In genomic region chr15:75733761-75734651, GRCh38 we compare ENCODE assay signal across 22 cellular contexts. TPM values are rescaled to one million over a fixed set of nuclear protein-coding genes. Genes with fewer than 3 reads are reported as not detected.
DNase-seq lines count a peak whose midpoint lies in the region; ATAC-seq, FAIRE-seq and TF ChIP-seq lines count a peak whose summit lies in the region.
"Had no signal": no experiment of that assay in that cellular context is flagged by ENCODE, and none has a peak within 500 bp of the region (broad histone marks: within the 10 kb centered on the region; RNA-seq: fewer than 3 reads in every experiment).

No MANE protein-coding gene starts in this region.

- H3K4me2 ChIP-seq in GM12878 (ENCODE audit: control insufficient read depth, insufficient read depth), result no peak overlapping the region
- H3K4me2 ChIP-seq: SK-N-SH had no signal

- no peak for TF ChIP-seq RAD21 in GM12878 (IDR thresholded peaks at IDR 0.05; ENCODE audit: insufficient read depth, low read depth, low read length)

- H3K9me3 ChIP-seq in GM12878 (replicated peaks; ENCODE audit: control insufficient read depth, insufficient read depth, low read length) (no peaks in the 10 kb centered on the region), muscle layer of colon (ENCODE audit: low read length) (no peaks in the 10 kb centered on the region), spleen (no peaks in the 10 kb centered on the region)
- H3K9me3 ChIP-seq in effector memory CD4-positive, alpha-beta T cell (ENCODE audit: control insufficient read depth, low read length), result no peaks in the 10 kb centered on the region
- H3K9me3 ChIP-seq: SK-N-SH had no signal

- H3K4me3 Mint-ChIP-seq in activated CD4-positive, alpha-beta T cell treated with anti-CD3 and anti-CD28 coated beads for 36 hours, result no peak overlapping the region
- H3K4me3 Mint-ChIP-seq: effector memory CD8-positive, alpha-beta T cell; neural crest cell; stimulated activated naive CD8-positive, alpha-beta T cell treated with anti-CD3 and anti-CD28 coated beads, Interleukin-15, Interleukin-2, amounts not matched to agents 100 ng/mL and 50 ng/mL, for 24 hours had no signal

- H3K27me3 ChIP-seq in GM12878 (replicated peaks in 1 of 2; ENCODE audit: control insufficient read depth in 2 of 2, insufficient read depth in 2 of 2, low read length in 1 of 2) (no peaks in the 10 kb centered on the region; a peak in 1 of 4 replicates), muscle layer of colon (ENCODE audit: control insufficient read depth in 1 of 2, insufficient read depth in 2 of 2, low read length in 2 of 2) (no peaks in the 10 kb centered on the region), spleen (replicated peaks in 1 of 7) (peaks cover 0 to 30% (median 0%) of the 10 kb centered on the region in 7 donors)
- no peaks in the 10 kb centered on the region for H3K27me3 ChIP-seq in effector memory CD4-positive, alpha-beta T cell (replicated peaks; ENCODE audit: control insufficient read depth, insufficient read depth, low read length, poor library complexity, severe bottlenecking)

- POLR2A ChIA-PET in GM12878 (lab: Charles Lee), result no interaction called here
- POLR2A ChIA-PET in activated CD4-positive, alpha-beta T cell treated with anti-CD3 and anti-CD28 coated beads for 36 hours (lab: Charles Lee), result no interaction called here

- H3K36me3 Mint-ChIP-seq in activated CD4-positive, alpha-beta T cell treated with anti-CD3 and anti-CD28 coated beads for 36 hours (ENCODE audit: low read depth), result no peaks in the 10 kb centered on the region

- no peak overlapping the region for H3K27ac Mint-ChIP-seq in activated CD4-positive, alpha-beta T cell treated with anti-CD3 and anti-CD28 coated beads for 36 hours
- H3K27ac Mint-ChIP-seq: effector memory CD8-positive, alpha-beta T cell; stimulated activated naive CD8-positive, alpha-beta T cell treated with anti-CD3 and anti-CD28 coated beads, Interleukin-15, Interleukin-2, amounts not matched to agents 100 ng/mL and 50 ng/mL, for 24 hours had no signal

- no peak for FAIRE-seq in GM12878 (lab: Jason Lieb, UNC)
- FAIRE-seq: urothelium cell line had no signal

- no peaks in the 10 kb centered on the region for H4K20me1 ChIP-seq in GM12878 (ENCODE audit: control insufficient read depth, insufficient read depth)

- H3K9ac ChIP-seq in GM12878 (ENCODE audit: control insufficient read depth, insufficient read depth, low read length), result no peak overlapping the region
- no peak overlapping the region for H3K9ac ChIP-seq in muscle layer of colon (ENCODE audit: low read length)
- H3K9ac ChIP-seq: SK-N-SH had no signal

- TF ChIP-seq EP300 in GM12878 (IDR thresholded peaks at IDR 0.05; ENCODE audit: borderline replicate concordance in 1 of 2, control insufficient read depth in 1 of 2, low read depth in 2 of 2, low read length in 2 of 2), result no peak

- no peaks in the 10 kb centered on the region for H3K9me3 Mint-ChIP-seq in activated CD4-positive, alpha-beta T cell treated with anti-CD3 and anti-CD28 coated beads for 36 hours (ENCODE audit: low read depth)
- H3K9me3 Mint-ChIP-seq: effector memory CD8-positive, alpha-beta T cell; neural crest cell; stimulated activated naive CD8-positive, alpha-beta T cell treated with anti-CD3 and anti-CD28 coated beads, Interleukin-15, Interleukin-2, amounts not matched to agents 100 ng/mL and 50 ng/mL, for 24 hours had no signal

- BruUV-seq in GM12878 (replicated peaks; lab: Mats Ljungman, UMichigan), result no TSS peak

- no peak for TF ChIP-seq CTCF in GM10266 (IDR thresholded peaks at IDR 0.05; ENCODE audit: control insufficient read depth, insufficient read depth, low read depth, missing control alignments)
- TF ChIP-seq CTCF in GM12878 (IDR thresholded peaks at IDR 0.05 in 2 of 3, conservative IDR thresholded peaks at IDR 0.05 in 1 of 3; ENCODE audit: control insufficient read depth in 2 of 3, extremely low read depth in 1 of 3, insufficient read depth in 1 of 3, low read depth in 3 of 3, low read length in 3 of 3), result no peak
- TF ChIP-seq CTCF in spleen (IDR thresholded peaks at IDR 0.05 in 8 of 11, conservative IDR thresholded peaks at IDR 0.05 in 3 of 11), result no peak

- no peaks in the 10 kb centered on the region for H3K79me2 ChIP-seq in GM12878 (ENCODE audit: control insufficient read depth, insufficient read depth, low read length)

- RAD21 ChIA-PET in GM12878 (lab: Charles Lee; ENCODE audit: unreplicated experiment), result interaction anchor here (1.0 to 1.8 kb wide), 3 partner anchors 10 to 68 kb away, joined by 3 to 9 read pairs (median 4); a partner anchor contains a TSS

- peaks cover 16% of the 10 kb centered on the region for H3K4me1 Mint-ChIP-seq in activated CD4-positive, alpha-beta T cell treated with anti-CD3 and anti-CD28 coated beads for 36 hours

- TF ChIP-seq POLR2A in GM12878 (IDR thresholded peaks at IDR 0.05; ENCODE audit: low read depth, low read length) (no peak), spleen (IDR thresholded peaks at IDR 0.05) (no peak)

- no peak overlapping the region for H2AFZ ChIP-seq in GM12878 (ENCODE audit: control insufficient read depth, low read depth, low read length)

- CTCF ChIA-PET in GM12878 (lab: Yijun Ruan, JAX), result interaction anchor here (1.1 to 1.7 kb wide), 4 partner anchors 10 to 66 kb away, joined by 4 to 15 read pairs (median 5); a partner anchor contains a TSS
- CTCF ChIA-PET in activated CD4-positive, alpha-beta T cell treated with anti-CD3 and anti-CD28 coated beads for 36 hours (lab: Charles Lee), result interaction anchor here (0.6 kb wide), 1 partner anchor 1726 kb away, joined by 3 read pairs; no protein-coding TSS in a partner anchor

- intact Hi-C loops in GM12878 (cut with micrococcal nuclease; ENCODE audit: unreplicated experiment), result loop anchor here (5.0 kb wide), 1 partner anchor 47 kb away; no protein-coding TSS in a partner anchor
- intact Hi-C loops in spleen (cut with DNase I; ENCODE audit: low total_unique reads), result no loop called here
- intact Hi-C loops in activated CD4-positive, alpha-beta T cell treated with anti-CD3 and anti-CD28 coated beads for 36 hours (cut with DNase I, micrococcal nuclease), result no loop called here

- peaks cover 3% of the 10 kb centered on the region; the same call in 1 of the 2 replicates for H3K4me1 ChIP-seq in GM12878 (ENCODE audit: control insufficient read depth, insufficient read depth, low read length)
- H3K4me1 ChIP-seq in muscle layer of colon (ENCODE audit: insufficient read depth, low read length), result peaks cover 35% of the 10 kb centered on the region
- peaks cover 11 to 76% (median 47%) of the 10 kb centered on the region in 6 donors for H3K4me1 ChIP-seq in spleen
- H3K4me1 ChIP-seq in effector memory CD4-positive, alpha-beta T cell (ENCODE audit: control insufficient read depth, insufficient read depth, low read length, poor library complexity, severe bottlenecking), result peaks cover 6% of the 10 kb centered on the region

- WGBS in GM12878 (ENCODE audit: insufficient coverage, insufficient replicate concordance, low lambda C conversion rate, missing lambda C conversion rate), result 53% methylated on average over 14 of the region's 14 CpGs
- WGBS in spleen, 5 donors, result 86 to 94% (median 90%) methylated on average over 9 to 14 of the region's 14 CpGs

- in situ Hi-C loops in GM12878 (cut with MboI), result no loop called here

- peaks cover 6% of the 10 kb centered on the region for H3K27me3 Mint-ChIP-seq in activated CD4-positive, alpha-beta T cell treated with anti-CD3 and anti-CD28 coated beads for 36 hours

- SMC1A ChIA-PET in GM12878 (lab: Charles Lee; ENCODE audit: uncharacterized antibody, unreplicated experiment), result interaction anchor here (2.0 kb wide), 1 partner anchor 68 kb away, joined by 4 read pairs; no protein-coding TSS in a partner anchor

- H3K36me3 ChIP-seq in GM12878 (ENCODE audit: control insufficient read depth in 2 of 2, insufficient read depth in 2 of 2, low read length in 1 of 2), result no peaks in the 10 kb centered on the region
- no peaks in the 10 kb centered on the region for H3K36me3 ChIP-seq in muscle layer of colon (ENCODE audit: insufficient read depth, low read length)
- H3K36me3 ChIP-seq in spleen, result no peaks in the 10 kb centered on the region
- no peaks in the 10 kb centered on the region for H3K36me3 ChIP-seq in effector memory CD4-positive, alpha-beta T cell (ENCODE audit: control insufficient read depth, insufficient read depth, low read length)

- H3K4me3 ChIP-seq in GM12878 (no peak overlapping the region), muscle layer of colon (ENCODE audit: low read depth in 1 of 2, low read length in 2 of 2) (no peak overlapping the region), spleen (no peak overlapping the region)
- H3K4me3 ChIP-seq in effector memory CD4-positive, alpha-beta T cell (ENCODE audit: insufficient read depth, low read depth, low read length, poor library complexity, severe bottlenecking), result no peak overlapping the region

- peak; percentile 26 for ATAC-seq in GM12878
- ATAC-seq in activated CD4-positive, alpha-beta T cell treated with anti-CD3 and anti-CD28 coated beads for 36 hours, result no peak
- ATAC-seq: effector memory CD8-positive, alpha-beta T cell; Panc1 had no signal

- peak; percentile 18 for DNase-seq in GM10266 (ENCODE audit: extremely low spot score)
- DNase-seq in GM12878 (ENCODE audit: low read depth, low spot score), result no peak
- peak; percentile 66 for DNase-seq in spleen
- no peak for DNase-seq in C1 segment of cervical spinal cord (lab: John Stamatoyannopoulos, UW)
- DNase-seq in effector memory CD4-positive, alpha-beta T cell, result no peak
- DNase-seq in activated CD8-positive, alpha-beta memory T cell treated with anti-CD3 and anti-CD28 coated beads, Interleukin-2, amount 50 U/mL, for 4 hours, result no peak
- no peak for DNase-seq in activated CD4-positive, alpha-beta T cell treated with anti-CD3 and anti-CD28 coated beads for 36 hours
- DNase-seq: activated CD4-positive, alpha-beta T cell treated with anti-CD3 and anti-CD28 coated beads for 1 hour; activated gamma-delta T cell; amygdala; central memory CD4-positive, alpha-beta T cell; COR-L47; effector memory CD8-positive, alpha-beta T cell; NCI-H1417 treated with DMSO at 0.1 percent for 48 hours; NCI-H82; SK-N-SH; T1000 had no signal

- no peak overlapping the region for H3K27ac ChIP-seq in GM12878 (ENCODE audit: control insufficient read depth, insufficient read depth)
- peak overlapping the region; percentile 69 for H3K27ac ChIP-seq in muscle layer of colon (ENCODE audit: low read depth, low read length)
- peak overlapping the region in 4 of 8 donors; percentile 40 to 60 (median 48) for H3K27ac ChIP-seq in spleen
- H3K27ac ChIP-seq in effector memory CD4-positive, alpha-beta T cell (ENCODE audit: insufficient read depth, low read length, poor library complexity, severe bottlenecking), result no peak overlapping the region

RNA-seq across cellular contexts. Expression of gene CSPG4, which starts 21.4 kb away (rescaled TPM):
- total RNA-seq in GM12878 (2013; cell fraction: nucleolus; rRNA removed), result 2.2 and 2.5 TPM in 2 replicates
- total RNA-seq in GM12878 (2014; rRNA removed) (1.9 and 2.2 TPM in 2 replicates), GM12878 (2014; rRNA removed; fragmentation: Illumina TruSeq; extraction: Trizol) (0.74 and 0.81 TPM in 2 replicates), GM12878 (2021) (2.0 and 2.2 TPM in 2 replicates), spleen (10 to 100 TPM in 4 of 7 donors, 1 to 10 TPM in 3; 4.1 to 28.6 (median 10.2) TPM)
- 0.13 TPM for polyA plus RNA-seq in GM12878 (2011; ENCODE audit: low read depth)
- polyA plus RNA-seq in GM12878 (2011; rRNA removed) (0.06 and 0.15 TPM in 2 replicates), GM12878 (2014; fragmentation: Illumina TruSeq; extraction: Trizol) (0.10 and 0.25 TPM in 2 replicates), GM12878 (2014; fragmentation: Nextera tagmentation; extraction: Ambion mirVana) (under 1 TPM; 0.02 to 0.03 TPM), GM12878 (2014; rRNA removed) (0.96 and 1.3 TPM in 2 replicates), GM12878 (2016; fragmentation: Nextera tagmentation; extraction: Ambion mirVana) (under 1 TPM; 0.72 to 0.95 TPM), spleen (1 to 10 TPM in 2 of 3 donors, under 1 TPM in 1; 0.89 to 4.9 (median 1.3) TPM)
- polyA plus RNA-seq in GM12878 (2011; cell fraction: cytosol; rRNA removed), result 0.18 and 0.27 TPM in 2 replicates
- 1.2 and 1.3 TPM in 2 replicates for polyA plus RNA-seq in GM12878 (2011; cell fraction: nucleus; rRNA removed)
- polyA plus RNA-seq in GM12878 (2012), result 0.46 and 0.49 TPM in 2 replicates
- 0.37 and 0.82 TPM in 2 replicates for polyA minus RNA-seq in GM12878 (2011; rRNA and poly(A)+ RNA removed)
- 0.67 and 0.73 TPM in 2 replicates for polyA minus RNA-seq in GM12878 (2011; cell fraction: cytosol; rRNA and poly(A)+ RNA removed)
- polyA minus RNA-seq in GM12878 (2011; cell fraction: nucleus; rRNA and poly(A)+ RNA removed), result 0.73 and 1.2 TPM in 2 replicates
- total RNA-seq in activated CD4-positive, alpha-beta T cell treated with anti-CD3 and anti-CD28 coated beads for 36 hours, result not detected

Comparison
In these comparisons a context has a peak if more than half of its experiments do, and no peak if none do; other contexts are left out.
1. DNase-seq: peak in GM10266 (single experiment) and spleen (single experiment); none in GM12878 (single experiment), C1 segment of cervical spinal cord (0 of 14), effector memory CD4-positive, alpha-beta T cell (0 of 3), activated CD8-positive, alpha-beta memory T cell treated with anti-CD3 and anti-CD28 coated beads, Interleukin-2, amount 50 U/mL, for 4 hours (single experiment) and activated CD4-positive, alpha-beta T cell treated with anti-CD3 and anti-CD28 coated beads for 36 hours (single experiment).